In genomic region chr3:72347819-72348319, GRCh38 we compare ENCODE assay signal across 8 cellular contexts.
DNase-seq lines count a peak whose midpoint lies in the region; ATAC-seq and TF ChIP-seq lines count a peak whose summit lies in the region.

No MANE protein-coding gene starts in this region.

- no peak overlapping the region for H3K4me3 ChIP-seq in right atrium auricular region
- peak overlapping the region in 1 of 8 donors; percentile 19 for H3K4me3 ChIP-seq in spleen

- peaks cover 64% of the 10 kb centered on the region for H3K4me1 Mint-ChIP-seq in activated naive CD4-positive, alpha-beta T cell treated with anti-CD3 and anti-CD28 coated beads, Interleukin-2, amount 50 U/mL, for 24 hours

- TF ChIP-seq CTCF in right atrium auricular region (IDR thresholded peaks at IDR 0.05) (no peak), spleen (IDR thresholded peaks at IDR 0.05 in 8 of 11, conservative IDR thresholded peaks at IDR 0.05 in 3 of 11) (peak in 2 of 11 experiments; percentile 11 to 12)

- H3K36me3 ChIP-seq in right atrium auricular region (no peaks in the 10 kb centered on the region), spleen (no peaks in the 10 kb centered on the region)

- DNase-seq in AG08396 (ENCODE audit: low spot score) (peak; percentile 47), NCI-H226 (peak; percentile 77), right atrium auricular region (ENCODE audit: low spot score) (peak; percentile 78), spleen (peak; percentile 92), G401 (ENCODE audit: low spot score) (no peak)

- TF ChIP-seq POLR2A in spleen (IDR thresholded peaks at IDR 0.05), result no peak

- peak overlapping the region; percentile 21 to 28 for H3K27ac ChIP-seq in right atrium auricular region
- peak overlapping the region in 5 of 8 donors; percentile 13 to 50 (median 31) for H3K27ac ChIP-seq in spleen

- intact Hi-C loops in spleen (cut with DNase I; ENCODE audit: low total_unique reads), result no loop called here

- H3K4me1 ChIP-seq in right atrium auricular region (peaks cover 0 to 19% of the 10 kb centered on the region in 2 donors), spleen (peaks cover 14 to 53% (median 35%) of the 10 kb centered on the region in 6 donors)

- H3K27me3 Mint-ChIP-seq in activated naive CD4-positive, alpha-beta T cell treated with anti-CD3 and anti-CD28 coated beads, Interleukin-2, amount 50 U/mL, for 24 hours, result no peaks in the 10 kb centered on the region

- no peaks in the 10 kb centered on the region for H3K27me3 ChIP-seq in right atrium auricular region
- no peaks in the 10 kb centered on the region for H3K27me3 ChIP-seq in spleen (replicated peaks in 1 of 7)

- no peaks in the 10 kb centered on the region for H3K36me3 Mint-ChIP-seq in activated naive CD4-positive, alpha-beta T cell treated with anti-CD3 and anti-CD28 coated beads, Interleukin-2, amount 50 U/mL, for 24 hours

- H3K9me3 ChIP-seq in right atrium auricular region (no peaks in the 10 kb centered on the region), spleen (no peaks in the 10 kb centered on the region)

- H3K9me3 Mint-ChIP-seq in activated naive CD4-positive, alpha-beta T cell treated with anti-CD3 and anti-CD28 coated beads, Interleukin-2, amount 50 U/mL, for 24 hours, result no peaks in the 10 kb centered on the region

- peak overlapping the region; percentile 42 for H3K27ac Mint-ChIP-seq in activated naive CD4-positive, alpha-beta T cell treated with anti-CD3 and anti-CD28 coated beads, Interleukin-2, amount 50 U/mL, for 24 hours

- no peak overlapping the region for H3K4me3 Mint-ChIP-seq in activated naive CD4-positive, alpha-beta T cell treated with anti-CD3 and anti-CD28 coated beads, Interleukin-2, amount 50 U/mL, for 24 hours

- in situ Hi-C loops in G401 (cut with HindIII; ENCODE audit: low sequenced_read_pairs), result no loop called here

- 6 to 36% (median 10%) methylated on average over 19 to 20 of the region's 20 CpGs for WGBS in spleen, 5 donors

- ATAC-seq in GM19452 (IDR thresholded peaks at IDR 0.05; ENCODE audit: unreplicated experiment) (peak; percentile 73), HG03039 (IDR thresholded peaks at IDR 0.05; ENCODE audit: unreplicated experiment) (no peak)
